Comparison of ENCODE assay signal across 1 cellular context in the genomic region with DNA sequence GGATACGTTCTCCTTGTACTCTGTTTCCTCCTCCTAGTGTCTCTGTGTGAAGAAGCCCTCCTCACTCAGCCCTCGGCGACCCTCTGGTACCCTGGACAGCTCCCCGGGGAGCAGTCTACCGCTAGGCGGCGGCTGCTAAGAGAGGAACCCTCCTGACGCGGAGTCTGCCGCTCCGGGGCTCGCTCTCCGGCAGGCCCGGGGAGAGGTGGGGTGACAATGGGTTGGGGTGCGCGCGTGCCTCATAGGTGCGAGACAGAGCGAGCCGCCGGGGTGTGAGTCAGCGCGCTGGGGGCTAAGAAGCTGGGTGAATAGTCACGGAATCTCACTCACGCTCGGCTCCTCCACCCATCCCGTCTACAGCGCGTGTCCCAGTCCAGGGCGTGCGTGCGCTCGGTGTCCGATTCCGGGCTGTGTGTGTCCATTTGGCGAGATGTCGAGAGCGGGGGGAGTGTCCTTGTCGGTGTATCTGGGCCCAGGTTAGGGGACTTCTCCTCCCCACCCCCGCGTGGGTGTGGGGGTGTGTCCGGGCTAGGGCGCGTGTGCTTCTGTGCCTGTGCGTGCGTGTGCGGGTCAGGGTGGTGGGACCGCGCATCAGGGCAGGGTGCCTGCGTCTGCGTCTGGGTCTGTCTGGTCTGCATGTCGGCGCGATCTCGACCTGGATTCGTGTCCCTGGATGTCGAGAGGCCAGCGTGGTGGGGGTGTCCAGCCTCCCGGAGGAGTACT.
A peak's percentile ranks its signal among the peaks of the same experiment; 100 is the strongest.
TF ChIP-seq lines count a peak whose summit lies in the region.

No MANE protein-coding gene starts in this region.

TF ChIP-seq in HepG2, 621 proteins besides CTCF, POLR2A, EP300 and RAD21 (continued from another document and continues in another):
- TF ChIP-seq, protein P1, sequence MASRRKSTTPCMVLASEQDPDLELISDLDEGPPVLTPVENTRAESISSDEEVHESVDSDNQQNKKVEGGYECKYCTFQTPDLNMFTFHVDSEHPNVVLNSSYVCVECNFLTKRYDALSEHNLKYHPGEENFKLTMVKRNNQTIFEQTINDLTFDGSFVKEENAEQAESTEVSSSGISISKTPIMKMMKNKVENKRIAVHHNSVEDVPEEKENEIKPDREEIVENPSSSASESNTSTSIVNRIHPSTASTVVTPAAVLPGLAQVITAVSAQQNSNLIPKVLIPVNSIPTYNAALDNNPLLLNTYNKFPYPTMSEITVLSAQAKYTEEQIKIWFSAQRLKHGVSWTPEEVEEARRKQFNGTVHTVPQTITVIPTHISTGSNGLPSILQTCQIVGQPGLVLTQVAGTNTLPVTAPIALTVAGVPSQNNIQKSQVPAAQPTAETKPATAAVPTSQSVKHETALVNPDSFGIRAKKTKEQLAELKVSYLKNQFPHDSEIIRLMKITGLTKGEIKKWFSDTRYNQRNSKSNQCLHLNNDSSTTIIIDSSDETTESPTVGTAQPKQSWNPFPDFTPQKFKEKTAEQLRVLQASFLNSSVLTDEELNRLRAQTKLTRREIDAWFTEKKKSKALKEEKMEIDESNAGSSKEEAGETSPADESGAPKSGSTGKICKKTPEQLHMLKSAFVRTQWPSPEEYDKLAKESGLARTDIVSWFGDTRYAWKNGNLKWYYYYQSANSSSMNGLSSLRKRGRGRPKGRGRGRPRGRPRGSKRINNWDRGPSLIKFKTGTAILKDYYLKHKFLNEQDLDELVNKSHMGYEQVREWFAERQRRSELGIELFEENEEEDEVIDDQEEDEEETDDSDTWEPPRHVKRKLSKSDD (CRISPR knock-in tag; IDR thresholded peaks at IDR 0.05; ENCODE audit: low read depth) = peak; percentile 82; the same call in 1 of the 2 replicates
- TF ChIP-seq NFYB (CRISPR knock-in tag; IDR thresholded peaks at IDR 0.05) (peak; percentile 44), GLI4 (CRISPR knock-in tag; IDR thresholded peaks at IDR 0.05; ENCODE audit: borderline replicate concordance) (no peak), ZNF841 (CRISPR knock-in tag; IDR thresholded peaks at IDR 0.05; ENCODE audit: borderline replicate concordance) (peak; percentile 88; the same call in 1 of the 2 replicates), ZNF607 (CRISPR knock-in tag; IDR thresholded peaks at IDR 0.05; ENCODE audit: borderline replicate concordance) (peak; percentile 87; the same call in 1 of the 2 replicates), POLR2G (IDR thresholded peaks at IDR 0.05; ENCODE audit: low read depth, low read length) (no peak), FIP1L1 (IDR thresholded peaks at IDR 0.05; ENCODE audit: borderline replicate concordance, insufficient read depth, low read depth, low read length) (no peak), KDM1A (CRISPR knock-in tag; IDR thresholded peaks at IDR 0.05) (no peak), ZNF768 (CRISPR knock-in tag; IDR thresholded peaks at IDR 0.05) (peak; percentile 82), ZFP1 (CRISPR knock-in tag; IDR thresholded peaks at IDR 0.05) (no peak), FOXC1 (CRISPR knock-in tag; IDR thresholded peaks at IDR 0.05; ENCODE audit: borderline replicate concordance) (peak; percentile 63; the same call in 1 of the 2 replicates), ZNF326 (CRISPR knock-in tag; IDR thresholded peaks at IDR 0.05; ENCODE audit: borderline replicate concordance) (no peak), KLF15 (CRISPR knock-in tag; IDR thresholded peaks at IDR 0.05; ENCODE audit: borderline replicate concordance) (peak; percentile 93), ZNF446 (CRISPR knock-in tag; IDR thresholded peaks at IDR 0.05) (no peak), MAFK (conservative IDR thresholded peaks at IDR 0.05 in 1 of 2, IDR thresholded peaks at IDR 0.05 in 1 of 2; ENCODE audit: low read length in 2 of 2) (no peak), ZNF616 (CRISPR knock-in tag; IDR thresholded peaks at IDR 0.05; ENCODE audit: low read depth) (no peak), BORCS8-MEF2B (CRISPR knock-in tag; IDR thresholded peaks at IDR 0.05) (peak; percentile 94), ZNF331 (CRISPR knock-in tag; IDR thresholded peaks at IDR 0.05) (peak; percentile 96), MEIS2 (CRISPR knock-in tag; IDR thresholded peaks at IDR 0.05) (peak; percentile 84), TBL1XR1 (IDR thresholded peaks at IDR 0.05; ENCODE audit: borderline replicate concordance, low read length, partially characterized antibody) (no peak), NFKBIZ (CRISPR knock-in tag; IDR thresholded peaks at IDR 0.05) (peak; percentile 64; the same call in 1 of the 2 replicates), ETV6 (CRISPR knock-in tag; conservative IDR thresholded peaks at IDR 0.05) (peak; percentile 98), HCFC1 (IDR thresholded peaks at IDR 0.05; ENCODE audit: low read depth, low read length) (no peak), ZSCAN22 (CRISPR knock-in tag; IDR thresholded peaks at IDR 0.05) (no peak), ZSCAN31 (CRISPR knock-in tag; IDR thresholded peaks at IDR 0.05; ENCODE audit: low read depth) (peak; percentile 77), ZFP90 (CRISPR knock-in tag; IDR thresholded peaks at IDR 0.05; ENCODE audit: borderline replicate concordance) (no peak; the same call in 1 of the 2 replicates), ZNF563 (CRISPR knock-in tag; IDR thresholded peaks at IDR 0.05) (peak; percentile 78; the same call in 1 of the 2 replicates), CBX2 (IDR thresholded peaks at IDR 0.05; ENCODE audit: low read depth, low read length) (no peak), CBX2 (CRISPR knock-in tag; IDR thresholded peaks at IDR 0.05; ENCODE audit: low read depth) (peak; percentile 73; the same call in 1 of the 2 replicates), CENPX (CRISPR knock-in tag; IDR thresholded peaks at IDR 0.05) (no peak)
- TF ChIP-seq, protein P2, sequence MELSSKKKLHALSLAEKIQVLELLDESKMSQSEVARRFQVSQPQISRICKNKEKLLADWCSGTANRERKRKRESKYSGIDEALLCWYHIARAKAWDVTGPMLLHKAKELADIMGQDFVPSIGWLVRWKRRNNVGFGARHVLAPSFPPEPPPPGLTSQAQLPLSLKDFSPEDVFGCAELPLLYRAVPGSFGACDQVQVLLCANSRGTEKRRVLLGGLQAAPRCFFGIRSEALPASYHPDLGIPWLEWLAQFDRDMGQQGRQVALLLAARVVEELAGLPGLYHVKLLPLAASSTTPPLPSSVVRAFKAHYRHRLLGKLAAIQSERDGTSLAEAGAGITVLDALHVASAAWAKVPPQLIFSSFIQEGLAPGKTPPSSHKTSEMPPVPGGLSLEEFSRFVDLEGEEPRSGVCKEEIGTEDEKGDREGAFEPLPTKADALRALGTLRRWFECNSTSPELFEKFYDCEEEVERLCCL (CRISPR knock-in tag; IDR thresholded peaks at IDR 0.05; ENCODE audit: borderline replicate concordance) = peak; percentile 66; the same call in 1 of the 2 replicates
- TF ChIP-seq, protein P3, sequence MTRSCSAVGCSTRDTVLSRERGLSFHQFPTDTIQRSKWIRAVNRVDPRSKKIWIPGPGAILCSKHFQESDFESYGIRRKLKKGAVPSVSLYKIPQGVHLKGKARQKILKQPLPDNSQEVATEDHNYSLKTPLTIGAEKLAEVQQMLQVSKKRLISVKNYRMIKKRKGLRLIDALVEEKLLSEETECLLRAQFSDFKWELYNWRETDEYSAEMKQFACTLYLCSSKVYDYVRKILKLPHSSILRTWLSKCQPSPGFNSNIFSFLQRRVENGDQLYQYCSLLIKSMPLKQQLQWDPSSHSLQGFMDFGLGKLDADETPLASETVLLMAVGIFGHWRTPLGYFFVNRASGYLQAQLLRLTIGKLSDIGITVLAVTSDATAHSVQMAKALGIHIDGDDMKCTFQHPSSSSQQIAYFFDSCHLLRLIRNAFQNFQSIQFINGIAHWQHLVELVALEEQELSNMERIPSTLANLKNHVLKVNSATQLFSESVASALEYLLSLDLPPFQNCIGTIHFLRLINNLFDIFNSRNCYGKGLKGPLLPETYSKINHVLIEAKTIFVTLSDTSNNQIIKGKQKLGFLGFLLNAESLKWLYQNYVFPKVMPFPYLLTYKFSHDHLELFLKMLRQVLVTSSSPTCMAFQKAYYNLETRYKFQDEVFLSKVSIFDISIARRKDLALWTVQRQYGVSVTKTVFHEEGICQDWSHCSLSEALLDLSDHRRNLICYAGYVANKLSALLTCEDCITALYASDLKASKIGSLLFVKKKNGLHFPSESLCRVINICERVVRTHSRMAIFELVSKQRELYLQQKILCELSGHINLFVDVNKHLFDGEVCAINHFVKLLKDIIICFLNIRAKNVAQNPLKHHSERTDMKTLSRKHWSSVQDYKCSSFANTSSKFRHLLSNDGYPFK (CRISPR knock-in tag; IDR thresholded peaks at IDR 0.05; ENCODE audit: borderline replicate concordance) = no peak; the same call in 1 of the 2 replicates
- TF ChIP-seq, protein P4, sequence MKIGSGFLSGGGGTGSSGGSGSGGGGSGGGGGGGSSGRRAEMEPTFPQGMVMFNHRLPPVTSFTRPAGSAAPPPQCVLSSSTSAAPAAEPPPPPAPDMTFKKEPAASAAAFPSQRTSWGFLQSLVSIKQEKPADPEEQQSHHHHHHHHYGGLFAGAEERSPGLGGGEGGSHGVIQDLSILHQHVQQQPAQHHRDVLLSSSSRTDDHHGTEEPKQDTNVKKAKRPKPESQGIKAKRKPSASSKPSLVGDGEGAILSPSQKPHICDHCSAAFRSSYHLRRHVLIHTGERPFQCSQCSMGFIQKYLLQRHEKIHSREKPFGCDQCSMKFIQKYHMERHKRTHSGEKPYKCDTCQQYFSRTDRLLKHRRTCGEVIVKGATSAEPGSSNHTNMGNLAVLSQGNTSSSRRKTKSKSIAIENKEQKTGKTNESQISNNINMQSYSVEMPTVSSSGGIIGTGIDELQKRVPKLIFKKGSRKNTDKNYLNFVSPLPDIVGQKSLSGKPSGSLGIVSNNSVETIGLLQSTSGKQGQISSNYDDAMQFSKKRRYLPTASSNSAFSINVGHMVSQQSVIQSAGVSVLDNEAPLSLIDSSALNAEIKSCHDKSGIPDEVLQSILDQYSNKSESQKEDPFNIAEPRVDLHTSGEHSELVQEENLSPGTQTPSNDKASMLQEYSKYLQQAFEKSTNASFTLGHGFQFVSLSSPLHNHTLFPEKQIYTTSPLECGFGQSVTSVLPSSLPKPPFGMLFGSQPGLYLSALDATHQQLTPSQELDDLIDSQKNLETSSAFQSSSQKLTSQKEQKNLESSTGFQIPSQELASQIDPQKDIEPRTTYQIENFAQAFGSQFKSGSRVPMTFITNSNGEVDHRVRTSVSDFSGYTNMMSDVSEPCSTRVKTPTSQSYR (CRISPR knock-in tag; IDR thresholded peaks at IDR 0.05; ENCODE audit: borderline replicate concordance) = peak; percentile 68
- TF ChIP-seq, protein P5, sequence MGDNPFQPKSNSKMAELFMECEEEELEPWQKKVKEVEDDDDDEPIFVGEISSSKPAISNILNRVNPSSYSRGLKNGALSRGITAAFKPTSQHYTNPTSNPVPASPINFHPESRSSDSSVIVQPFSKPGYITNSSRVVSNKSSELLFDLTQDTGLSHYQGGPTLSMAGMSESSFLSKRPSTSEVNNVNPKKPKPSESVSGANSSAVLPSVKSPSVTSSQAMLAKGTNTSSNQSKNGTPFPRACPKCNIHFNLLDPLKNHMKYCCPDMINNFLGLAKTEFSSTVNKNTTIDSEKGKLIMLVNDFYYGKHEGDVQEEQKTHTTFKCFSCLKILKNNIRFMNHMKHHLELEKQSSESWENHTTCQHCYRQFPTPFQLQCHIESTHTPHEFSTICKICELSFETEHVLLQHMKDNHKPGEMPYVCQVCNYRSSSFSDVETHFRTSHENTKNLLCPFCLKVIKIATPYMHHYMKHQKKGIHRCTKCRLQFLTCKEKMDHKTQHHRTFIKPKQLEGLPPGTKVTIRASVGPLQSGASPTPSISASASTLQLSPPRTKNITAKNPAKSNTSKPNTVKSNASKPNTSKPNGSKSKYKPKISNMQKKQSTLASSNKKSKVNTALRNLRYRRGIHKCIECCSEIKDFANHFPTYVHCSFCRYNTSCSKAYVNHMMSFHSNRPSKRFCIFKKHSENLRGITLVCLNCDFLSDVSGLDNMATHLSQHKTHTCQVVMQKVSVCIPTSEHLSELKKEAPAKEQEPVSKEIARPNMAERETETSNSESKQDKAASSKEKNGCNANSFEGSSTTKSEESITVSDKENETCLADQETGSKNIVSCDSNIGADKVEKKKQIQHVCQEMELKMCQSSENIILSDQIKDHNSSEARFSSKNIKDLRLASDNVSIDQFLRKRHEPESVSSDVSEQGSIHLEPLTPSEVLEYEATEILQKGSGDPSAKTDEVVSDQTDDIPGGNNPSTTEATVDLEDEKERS (CRISPR knock-in tag; IDR thresholded peaks at IDR 0.05) = peak; percentile 65; the same call in 1 of the 2 replicates
- TF ChIP-seq, protein P6, sequence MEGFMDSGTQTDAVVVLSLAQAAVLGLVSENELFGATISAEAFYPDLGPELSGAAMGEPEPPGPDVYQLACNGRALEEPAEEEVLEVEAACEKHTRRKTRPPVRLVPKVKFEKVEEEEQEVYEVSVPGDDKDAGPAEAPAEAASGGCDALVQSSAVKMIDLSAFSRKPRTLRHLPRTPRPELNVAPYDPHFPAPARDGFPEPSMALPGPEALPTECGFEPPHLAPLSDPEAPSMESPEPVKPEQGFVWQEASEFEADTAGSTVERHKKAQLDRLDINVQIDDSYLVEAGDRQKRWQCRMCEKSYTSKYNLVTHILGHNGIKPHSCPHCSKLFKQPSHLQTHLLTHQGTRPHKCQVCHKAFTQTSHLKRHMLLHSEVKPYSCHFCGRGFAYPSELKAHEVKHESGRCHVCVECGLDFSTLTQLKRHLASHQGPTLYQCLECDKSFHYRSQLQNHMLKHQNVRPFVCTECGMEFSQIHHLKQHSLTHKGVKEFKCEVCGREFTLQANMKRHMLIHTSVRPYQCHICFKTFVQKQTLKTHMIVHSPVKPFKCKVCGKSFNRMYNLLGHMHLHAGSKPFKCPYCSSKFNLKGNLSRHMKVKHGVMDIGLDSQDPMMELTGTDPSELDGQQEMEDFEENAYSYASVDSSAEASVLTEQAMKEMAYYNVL (CRISPR knock-in tag; IDR thresholded peaks at IDR 0.05; ENCODE audit: borderline replicate concordance) = peak; percentile 81
- TF ChIP-seq, protein P7, sequence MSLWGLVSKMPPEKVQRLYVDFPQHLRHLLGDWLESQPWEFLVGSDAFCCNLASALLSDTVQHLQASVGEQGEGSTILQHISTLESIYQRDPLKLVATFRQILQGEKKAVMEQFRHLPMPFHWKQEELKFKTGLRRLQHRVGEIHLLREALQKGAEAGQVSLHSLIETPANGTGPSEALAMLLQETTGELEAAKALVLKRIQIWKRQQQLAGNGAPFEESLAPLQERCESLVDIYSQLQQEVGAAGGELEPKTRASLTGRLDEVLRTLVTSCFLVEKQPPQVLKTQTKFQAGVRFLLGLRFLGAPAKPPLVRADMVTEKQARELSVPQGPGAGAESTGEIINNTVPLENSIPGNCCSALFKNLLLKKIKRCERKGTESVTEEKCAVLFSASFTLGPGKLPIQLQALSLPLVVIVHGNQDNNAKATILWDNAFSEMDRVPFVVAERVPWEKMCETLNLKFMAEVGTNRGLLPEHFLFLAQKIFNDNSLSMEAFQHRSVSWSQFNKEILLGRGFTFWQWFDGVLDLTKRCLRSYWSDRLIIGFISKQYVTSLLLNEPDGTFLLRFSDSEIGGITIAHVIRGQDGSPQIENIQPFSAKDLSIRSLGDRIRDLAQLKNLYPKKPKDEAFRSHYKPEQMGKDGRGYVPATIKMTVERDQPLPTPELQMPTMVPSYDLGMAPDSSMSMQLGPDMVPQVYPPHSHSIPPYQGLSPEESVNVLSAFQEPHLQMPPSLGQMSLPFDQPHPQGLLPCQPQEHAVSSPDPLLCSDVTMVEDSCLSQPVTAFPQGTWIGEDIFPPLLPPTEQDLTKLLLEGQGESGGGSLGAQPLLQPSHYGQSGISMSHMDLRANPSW (CRISPR knock-in tag; IDR thresholded peaks at IDR 0.05; ENCODE audit: borderline replicate concordance) = no peak
